Comparison of ENCODE assay signal across 1 cellular context in the genomic region with DNA sequence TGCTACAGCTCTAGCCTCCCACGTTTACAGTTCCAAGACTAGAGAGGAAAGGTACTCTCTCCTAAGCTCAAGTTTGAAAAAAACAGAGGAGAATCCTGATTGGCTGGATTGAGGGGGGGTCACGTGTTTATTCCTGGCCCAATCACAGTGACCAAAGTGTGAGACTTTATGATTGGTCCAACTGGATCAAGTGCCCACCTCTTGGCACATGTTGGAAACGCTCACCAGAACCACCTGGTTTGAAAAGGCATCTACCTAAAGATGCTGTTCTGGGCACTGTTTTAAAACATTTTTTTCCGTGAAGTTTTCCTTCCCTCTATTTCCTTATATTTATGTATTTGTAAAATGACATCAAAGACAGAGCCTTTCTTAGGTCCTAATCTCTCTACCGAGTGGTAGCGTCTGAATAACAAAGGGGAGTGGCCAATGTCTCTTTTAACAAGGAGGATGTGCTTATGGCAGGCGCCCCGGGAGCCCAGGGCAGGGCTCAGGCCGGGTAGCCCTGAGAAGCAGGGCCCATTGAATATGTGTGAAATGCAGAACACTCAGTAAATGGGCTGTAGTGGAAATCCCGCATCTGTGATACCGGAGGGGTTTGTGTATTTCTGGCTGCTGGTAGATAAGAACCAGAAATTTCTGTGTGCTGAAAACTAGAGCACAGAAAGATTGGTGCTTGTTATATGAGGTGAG.
TF ChIP-seq lines count a peak whose summit lies in the region.

No MANE protein-coding gene starts in this region.

TF ChIP-seq in K562, 482 proteins besides CTCF, POLR2A, EP300 and RAD21 (continued from another document):
- TF ChIP-seq, protein P1, sequence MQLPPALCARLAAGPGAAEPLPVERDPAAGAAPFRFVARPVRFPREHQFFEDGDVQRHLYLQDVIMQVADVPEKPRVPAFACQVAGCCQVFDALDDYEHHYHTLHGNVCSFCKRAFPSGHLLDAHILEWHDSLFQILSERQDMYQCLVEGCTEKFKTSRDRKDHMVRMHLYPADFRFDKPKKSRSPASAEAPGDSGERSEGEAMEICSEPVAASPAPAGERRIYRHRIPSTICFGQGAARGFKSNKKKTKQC (CRISPR knock-in tag; IDR thresholded peaks at IDR 0.05): no peak
- TF ChIP-seq ETV5 (CRISPR knock-in tag; IDR thresholded peaks at IDR 0.05; ENCODE audit: low read depth): no peak
- no peak for TF ChIP-seq RUNX1 (IDR thresholded peaks at IDR 0.05; ENCODE audit: low read depth)
- TF ChIP-seq TEAD2 (tag; IDR thresholded peaks at IDR 0.05): no peak
- no peak for TF ChIP-seq ZNF146 (CRISPR knock-in tag; IDR thresholded peaks at IDR 0.05; ENCODE audit: unreplicated experiment)
- no peak for TF ChIP-seq ZBTB17 (CRISPR knock-in tag; IDR thresholded peaks at IDR 0.05)
- TF ChIP-seq, protein P2, sequence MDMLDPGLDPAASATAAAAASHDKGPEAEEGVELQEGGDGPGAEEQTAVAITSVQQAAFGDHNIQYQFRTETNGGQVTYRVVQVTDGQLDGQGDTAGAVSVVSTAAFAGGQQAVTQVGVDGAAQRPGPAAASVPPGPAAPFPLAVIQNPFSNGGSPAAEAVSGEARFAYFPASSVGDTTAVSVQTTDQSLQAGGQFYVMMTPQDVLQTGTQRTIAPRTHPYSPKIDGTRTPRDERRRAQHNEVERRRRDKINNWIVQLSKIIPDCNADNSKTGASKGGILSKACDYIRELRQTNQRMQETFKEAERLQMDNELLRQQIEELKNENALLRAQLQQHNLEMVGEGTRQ (CRISPR knock-in tag; IDR thresholded peaks at IDR 0.05): peak; percentile 27; the same call in 1 of the 2 replicates
- no peak for TF ChIP-seq ZBED1 (IDR thresholded peaks at IDR 0.05)
TF ChIP-seq in K562: peak in this region for 3.
